ENCODE assay signal across 22 cellular contexts in the genomic region with DNA sequence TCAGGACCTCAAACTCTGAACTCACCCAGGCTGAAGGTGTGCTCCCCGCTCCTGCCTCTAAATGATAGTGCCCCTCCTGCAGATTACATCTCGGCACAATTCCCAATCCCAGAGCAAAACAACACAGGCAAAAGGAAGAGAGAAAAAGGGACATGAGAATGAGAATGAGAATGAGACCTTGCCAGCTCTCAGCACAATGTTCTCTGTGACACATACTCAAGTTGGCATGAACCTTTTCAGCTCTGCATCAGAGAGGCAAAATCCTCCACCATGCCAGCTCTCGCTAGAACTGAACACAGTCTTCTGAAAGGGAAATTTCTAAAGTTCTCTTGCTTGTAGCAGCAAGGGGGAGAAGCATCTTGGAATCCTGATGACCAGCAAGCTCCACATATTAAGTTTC.
"Had no signal": no experiment of that assay in that cellular context is flagged by ENCODE, and none has a peak within 500 bp of the region (broad histone marks: within the 10 kb centered on the region; RNA-seq: fewer than 3 reads in every experiment).

No MANE protein-coding gene starts in this region.

- H3K27me3 ChIP-seq: Peyer's patch, SJCRH30 had no signal

- ATAC-seq: HepG2, K562, Right ventricle myocardium inferior, SK-N-SH treated with all-trans-retinoic acid at 6 μM for 48 hours had no signal

- H3K9ac ChIP-seq: KMS-11 had no signal

- DNase-seq: IMR-90, Kasumi-1, MM.1S, NCI-H1092 treated with DMSO at 0.1 percent for 48 hours, NCI-H1436, NCI-H187, NCI-H2029, NCI-H2171 treated with DMSO at 0.1 percent for 48 hours, NCI-H345, NCI-H524 treated with DMSO at 0.1 percent for 48 hours, NCI-H69, NCI-H774, OCI-M1, PC-9, Peyer's patch, SHP77 treated with DMSO at 0.1 percent for 48 hours, SJCRH30 had no signal

- H3K27ac ChIP-seq: KMS-11, PC-9, Peyer's patch, SJCRH30 had no signal

- H3K9me3 ChIP-seq: Peyer's patch, SJCRH30 had no signal

- H2AFZ ChIP-seq: PC-9 had no signal

- H3K4me3 ChIP-seq: K562, PC-9, Peyer's patch, SJCRH30 had no signal

- H3K4me1 ChIP-seq: Peyer's patch, SJCRH30 had no signal

- H3K36me3 ChIP-seq: Peyer's patch, SJCRH30 had no signal

- H3K4me2 ChIP-seq: KMS-11, PC-9 had no signal
